Comparison of ENCODE assay signal across 16 cellular contexts in genomic region chr10:1182280-1183032, GRCh38.
DNase-seq lines count a peak whose midpoint lies in the region; ATAC-seq and TF ChIP-seq lines count a peak whose summit lies in the region.
"Had no signal": no experiment of that assay in that cellular context is flagged by ENCODE, and none has a peak within 500 bp of the region (broad histone marks: within the 10 kb centered on the region; RNA-seq: fewer than 3 reads in every experiment).

No MANE protein-coding gene starts in this region.

- H3F3A ChIP-seq in neural progenitor cell (ENCODE audit: low read depth), result no peaks in the 10 kb centered on the region

- peaks cover 2% of the 10 kb centered on the region for H3K9me3 Mint-ChIP-seq in neural progenitor cell
- no peaks in the 10 kb centered on the region for H3K9me3 Mint-ChIP-seq in CD8-positive, alpha-beta T cell

- DNase-seq in cardiac septum (ENCODE audit: low spot score) (peak; percentile 19), left cardiac atrium (no peak), posterior vena cava (ENCODE audit: low spot score) (peak; percentile 11), NCI-H187 (lab: John Stamatoyannopoulos, UW) (no peak), neural progenitor cell (ENCODE audit: low spot score) (no peak), ascending aorta (ENCODE audit: low spot score in 2 of 2) (no peak)
- DNase-seq in CD8-positive, alpha-beta T cell, result no peak
- DNase-seq: HFFc6; MM.1S; NCI-H1092; NCI-H446 treated with DMSO at 0.1 percent for 48 hours; NK-92 treated with Interleukin-12 subunit alpha and Interleukin-12 subunit beta, amount 100 ng/mL, for 24 hours had no signal

- no peak for ATAC-seq in left cardiac atrium
- ATAC-seq in CD8-positive, alpha-beta T cell, result no peak
- ATAC-seq: A549, Right ventricle myocardium inferior had no signal

- H3K9me3 ChIP-seq in neural progenitor cell (ENCODE audit: low read depth) (no peaks in the 10 kb centered on the region), ascending aorta (no peaks in the 10 kb centered on the region)
- H3K9me3 ChIP-seq in CD8-positive, alpha-beta T cell (ENCODE audit: low read length), result no peaks in the 10 kb centered on the region
- H3K9me3 ChIP-seq: A549, Peyer's patch had no signal

- no peak overlapping the region for H3K4me2 ChIP-seq in neural progenitor cell
- H3K4me2 ChIP-seq: A549 had no signal

- POLR2A ChIA-PET in CD8-positive, alpha-beta T cell (lab: Charles Lee), result no interaction called here

- H3K9ac ChIP-seq in neural progenitor cell, result no peak overlapping the region

- no peaks in the 10 kb centered on the region for H3K36me3 Mint-ChIP-seq in neural progenitor cell
- H3K36me3 Mint-ChIP-seq in CD8-positive, alpha-beta T cell, result no peaks in the 10 kb centered on the region

- intact Hi-C loops in cardiac septum (cut with DNase I), result no loop called here
- intact Hi-C loops in left cardiac atrium (cut with DNase I), result no loop called here
- intact Hi-C loops in posterior vena cava (cut with DNase I), result no loop called here
- intact Hi-C loops in CD8-positive, alpha-beta T cell (cut with DNase I, micrococcal nuclease), result no loop called here
- intact Hi-C loops in ascending aorta (cut with DNase I), result no loop called here

- CTCF ChIA-PET in CD8-positive, alpha-beta T cell (lab: Charles Lee), result no interaction called here

- H3K27ac ChIP-seq in cingulate gyrus (ENCODE audit: low read depth, low read length) (peak overlapping the region; percentile 83), neural progenitor cell (no peak overlapping the region), ascending aorta (no peak overlapping the region)
- no peak overlapping the region for H3K27ac ChIP-seq in CD8-positive, alpha-beta T cell (ENCODE audit: low read depth, low read length)
- H3K27ac ChIP-seq: A549, Peyer's patch had no signal

- H4K20me1 ChIP-seq in neural progenitor cell (ENCODE audit: low read depth), result no peaks in the 10 kb centered on the region

- H3K27me3 ChIP-seq in neural progenitor cell (no peaks in the 10 kb centered on the region), ascending aorta (no peaks in the 10 kb centered on the region)
- no peaks in the 10 kb centered on the region for H3K27me3 ChIP-seq in CD8-positive, alpha-beta T cell (ENCODE audit: insufficient read depth, low read length)
- H3K27me3 ChIP-seq: Peyer's patch had no signal

- TF ChIP-seq CTCF in neural progenitor cell (IDR thresholded peaks at IDR 0.05), result no peak
- no peak for TF ChIP-seq CTCF in CD8-positive, alpha-beta T cell (IDR thresholded peaks at IDR 0.05)
- TF ChIP-seq CTCF in ascending aorta (IDR thresholded peaks at IDR 0.05), result no peak

- peaks cover 26% of the 10 kb centered on the region for H3K4me1 Mint-ChIP-seq in neural progenitor cell
- no peaks in the 10 kb centered on the region for H3K4me1 Mint-ChIP-seq in CD8-positive, alpha-beta T cell (ENCODE audit: low read depth)

- H3K4me3 Mint-ChIP-seq in neural progenitor cell, result no peak overlapping the region
- no peak overlapping the region for H3K4me3 Mint-ChIP-seq in CD8-positive, alpha-beta T cell
- H3K4me3 Mint-ChIP-seq: HFFc6 had no signal

- no peak overlapping the region for H2AFZ ChIP-seq in neural progenitor cell (replicated peaks)

- H3K27ac Mint-ChIP-seq in neural progenitor cell, result no peak overlapping the region
- H3K27ac Mint-ChIP-seq in CD8-positive, alpha-beta T cell, result no peak overlapping the region
- H3K27ac Mint-ChIP-seq: HFFc6 had no signal

- H3K36me3 ChIP-seq in neural progenitor cell, result no peaks in the 10 kb centered on the region
- no peaks in the 10 kb centered on the region for H3K36me3 ChIP-seq in CD8-positive, alpha-beta T cell (ENCODE audit: insufficient read depth, low read length)
- no peaks in the 10 kb centered on the region for H3K36me3 ChIP-seq in ascending aorta
- H3K36me3 ChIP-seq: Peyer's patch had no signal

- H3K4me3 ChIP-seq in neural progenitor cell (no peak overlapping the region), ascending aorta (no peak overlapping the region)
- H3K4me3 ChIP-seq in CD8-positive, alpha-beta T cell (ENCODE audit: low read depth, low read length), result no peak overlapping the region
- H3K4me3 ChIP-seq: A549, Peyer's patch had no signal

- H3K27me3 Mint-ChIP-seq in neural progenitor cell (ENCODE audit: insufficient read depth, low read depth), result peaks cover 2% of the 10 kb centered on the region
- H3K27me3 Mint-ChIP-seq in CD8-positive, alpha-beta T cell (ENCODE audit: low read depth), result peaks cover 8% of the 10 kb centered on the region

- H3K4me1 ChIP-seq in neural progenitor cell, result peaks cover 4% of the 10 kb centered on the region
- H3K4me1 ChIP-seq in CD8-positive, alpha-beta T cell (ENCODE audit: insufficient read depth, low read length), result no peaks in the 10 kb centered on the region
- no peaks in the 10 kb centered on the region for H3K4me1 ChIP-seq in ascending aorta
- H3K4me1 ChIP-seq: A549, Peyer's patch had no signal

- no peaks in the 10 kb centered on the region for H3K79me2 ChIP-seq in neural progenitor cell (ENCODE audit: low read depth)

Comparison
In these comparisons a context has a peak if more than half of its experiments do, and no peak if none do; other contexts are left out.
1. DNase-seq: peak in cardiac septum (single experiment) and posterior vena cava (single experiment); none in left cardiac atrium (single experiment), NCI-H187 (0 of 2), neural progenitor cell (single experiment), CD8-positive, alpha-beta T cell (0 of 7) and ascending aorta (0 of 2).